ENCODE assay signal across 18 cellular contexts in genomic region chr12:7207866-7208612, GRCh38.
"Had no signal": no experiment of that assay in that cellular context is flagged by ENCODE, and none has a peak within 500 bp of the region (broad histone marks: within the 10 kb centered on the region; RNA-seq: fewer than 3 reads in every experiment).

No MANE protein-coding gene starts in this region.

- H3K4me1 ChIP-seq: foreskin keratinocyte, right atrium auricular region, tibial artery had no signal

- DNase-seq: activated CD4-positive, alpha-beta T cell treated with anti-CD3 and anti-CD28 coated beads, Interleukin-2, amount 50 U/mL, for 1 hour; activated CD4-positive, CD25-positive, alpha-beta regulatory T cell treated with anti-CD3 and anti-CD28 coated beads, Interleukin-2, amount 50 U/mL, for 72 hours; activated T-cell treated with anti-CD3 and anti-CD28 coated beads, Interleukin-2, amount 50 U/mL, for 1 hour; aorta; foreskin keratinocyte; kidney glomerular epithelial cell; left ventricle myocardium superior; naive B cell; posterior cingulate gyrus; stimulated activated CD4-positive, alpha-beta T cell treated with anti-CD3 and anti-CD28 coated beads, Interleukin-2, amount 100 ng/mL, for 24 hours; stimulated activated naive CD8-positive, alpha-beta T cell treated with anti-CD3 and anti-CD28 coated beads, Interleukin-15, amount 100 ng/mL, for 72 hours; T-helper 2 cell; tibial artery; WERI-Rb-1 had no signal

- H3K27ac ChIP-seq: foreskin keratinocyte, right atrium auricular region, skin epidermis, tibial artery, WERI-Rb-1 had no signal

- H3K4me3 ChIP-seq: right atrium auricular region, skin epidermis, tibial artery had no signal

- H3K27me3 ChIP-seq: foreskin keratinocyte, right atrium auricular region, tibial artery had no signal

- ATAC-seq: activated naive CD4-positive, alpha-beta T cell treated with anti-CD3 and anti-CD28 coated beads, Interleukin-2, amount 50 U/mL, for 72 hours; foreskin keratinocyte; left ventricle myocardium superior; stimulated activated effector memory CD8-positive, alpha-beta T cell treated with anti-CD3 and anti-CD28 coated beads, Interleukin-12 subunit alpha, Interleukin-12 subunit beta, amount 100 ng/mL, for 72 hours; stimulated activated naive CD8-positive, alpha-beta T cell treated with anti-CD3 and anti-CD28 coated beads, Interleukin-15, amount 100 ng/mL, for 72 hours had no signal
